1 cellular context compared by ENCODE assay signal in the genomic region with DNA sequence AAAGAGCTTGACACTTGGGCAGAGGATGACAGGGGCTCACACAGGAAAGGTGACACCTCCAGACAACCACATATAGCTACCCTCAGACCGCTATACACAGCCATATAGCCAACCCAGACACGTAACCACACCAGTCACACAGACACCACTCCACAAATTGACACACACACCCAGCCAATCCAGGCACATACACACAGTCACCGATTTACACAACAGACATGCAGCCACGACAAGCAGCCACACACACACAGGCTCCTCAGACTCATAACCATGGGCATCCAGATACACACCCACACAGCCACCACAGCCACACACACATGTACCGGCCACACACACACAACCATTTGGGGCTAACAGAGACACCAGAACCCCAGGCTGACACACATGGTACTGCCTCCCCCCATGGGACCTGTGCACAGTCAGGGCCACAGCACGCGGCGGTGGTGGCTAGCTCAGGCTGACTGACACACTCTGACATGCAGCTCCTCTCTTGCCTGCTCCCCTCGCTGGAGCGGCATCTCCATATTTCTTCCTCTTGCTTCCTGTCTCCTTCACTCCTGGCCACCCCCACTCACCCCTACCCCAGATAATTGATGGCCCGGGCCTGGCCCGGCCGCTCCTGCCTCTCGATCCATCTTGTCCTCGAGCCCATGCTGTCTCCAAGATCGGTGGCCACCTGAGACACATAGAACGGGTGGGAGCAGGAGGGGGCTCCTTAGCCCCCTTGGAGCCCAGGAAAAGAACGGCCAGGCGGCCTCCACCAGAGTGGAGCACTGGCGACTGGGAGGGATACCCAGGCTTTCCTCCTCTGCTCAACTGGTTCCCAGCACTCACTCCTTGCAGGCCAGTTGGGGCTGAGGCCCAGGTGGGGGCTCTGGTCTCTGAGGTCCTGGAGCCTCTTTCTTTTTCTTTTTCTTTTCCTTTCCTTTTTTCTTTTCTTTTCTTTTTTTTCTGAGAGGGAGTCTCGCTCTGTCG.
TF ChIP-seq lines count a peak whose summit lies in the region.

No MANE protein-coding gene starts in this region.

TF ChIP-seq in endothelial cell of umbilical vein, 7 proteins besides CTCF, POLR2A, EP300 and RAD21:
- TF ChIP-seq GATA2 (IDR thresholded peaks at IDR 0.05; ENCODE audit: insufficient read depth, insufficient read length, low read depth, low read length) (no peak), MYC (IDR thresholded peaks at IDR 0.05; ENCODE audit: low read depth, low read length) (no peak), POLR2AphosphoS5 (IDR thresholded peaks at IDR 0.05; ENCODE audit: insufficient read depth, low read depth, low read length) (no peak), JUN (IDR thresholded peaks at IDR 0.05; ENCODE audit: borderline replicate concordance, insufficient read depth, insufficient read length, low read depth) (no peak), EZH2 (IDR thresholded peaks at IDR 0.05; ENCODE audit: borderline replicate concordance, low read depth, low read length, severe bottlenecking) (peak; percentile 24)
- TF ChIP-seq, protein P1, sequence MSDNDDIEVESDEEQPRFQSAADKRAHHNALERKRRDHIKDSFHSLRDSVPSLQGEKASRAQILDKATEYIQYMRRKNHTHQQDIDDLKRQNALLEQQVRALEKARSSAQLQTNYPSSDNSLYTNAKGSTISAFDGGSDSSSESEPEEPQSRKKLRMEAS (IDR thresholded peaks at IDR 0.05; ENCODE audit: insufficient read depth, insufficient read length): no peak
